ENCODE assay signal across 1 cellular context in the genomic region with DNA sequence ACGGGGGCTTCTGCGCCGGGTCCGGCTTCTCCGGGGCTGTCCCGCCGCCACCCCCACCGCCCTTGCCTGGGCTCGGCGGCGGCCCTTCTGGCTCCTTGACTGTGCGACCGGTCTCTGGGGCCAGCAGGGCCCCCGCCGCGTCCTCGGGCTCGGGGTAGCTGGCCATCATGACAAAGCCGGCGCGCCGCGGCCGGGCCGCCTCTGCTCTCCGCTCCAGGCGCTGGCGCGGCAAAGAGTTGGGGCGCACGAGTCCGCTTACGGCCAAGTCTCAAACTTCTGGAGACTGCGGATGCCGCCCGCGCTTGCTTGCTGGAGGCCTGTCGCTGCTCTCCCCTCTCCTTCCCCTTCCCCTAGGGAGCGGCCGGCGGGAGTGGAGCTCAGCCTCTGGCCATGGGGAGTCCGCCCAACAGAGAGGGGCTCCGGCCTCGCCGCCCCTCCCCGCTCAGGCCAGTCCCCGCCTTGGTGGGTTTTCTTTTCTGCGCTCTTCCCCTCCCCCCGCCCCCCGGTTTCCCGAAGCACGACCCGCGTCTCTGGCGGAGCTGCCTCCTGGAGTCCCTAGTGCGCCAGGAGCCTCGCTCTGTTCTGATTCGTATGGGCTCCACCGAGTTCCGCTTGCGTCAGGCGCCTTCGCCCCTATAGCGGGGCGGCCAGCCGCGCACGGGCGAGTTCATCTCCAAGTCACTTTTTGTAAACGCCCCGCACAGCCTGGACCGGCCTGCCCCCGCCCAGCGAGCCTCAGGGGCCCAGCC.
TF ChIP-seq lines count a peak whose summit lies in the region.

Gene FOXL2 (minus strand): TSS at position 584 of the 749 bp plus-strand sequence. CDS start 415 bp downstream, at position 169.
Gene FOXL2NB (plus strand): TSS at position 664 of the 749 bp plus-strand sequence. CDS start 148 bp downstream, outside the sequence.

TF ChIP-seq in H1, 55 proteins besides CTCF, POLR2A, EP300 and RAD21:
- 0 out of 2 replicates have a peak, but pooled peaks have one; percentile 6 for TF ChIP-seq MAX (IDR thresholded peaks at IDR 0.05)
- TF ChIP-seq E2F6 (IDR thresholded peaks at IDR 0.05): peak; percentile 74; the same call in 1 of the 2 replicates
- peak; percentile 61 for TF ChIP-seq KDM4A (IDR thresholded peaks at IDR 0.05; ENCODE audit: low read depth, low read length, severe bottlenecking)
- TF ChIP-seq EZH2 (IDR thresholded peaks at IDR 0.05; ENCODE audit: low read depth, low read length, severe bottlenecking): peak; percentile 83
- TF ChIP-seq ATF3 (IDR thresholded peaks at IDR 0.05; ENCODE audit: insufficient read depth, low read depth, low read length): no peak
- peak; percentile 13 for TF ChIP-seq TAF7 (optimal IDR thresholded peaks at IDR 0.05; ENCODE audit: borderline replicate concordance, low read depth, low read length)
- TF ChIP-seq SP2 (IDR thresholded peaks at IDR 0.05; ENCODE audit: low read length): no peak
- TF ChIP-seq EGR1 (IDR thresholded peaks at IDR 0.05; ENCODE audit: borderline replicate concordance, low read depth, low read length): peak; percentile 43; the same call in 1 of the 2 replicates
- TF ChIP-seq TAF1 (IDR thresholded peaks at IDR 0.05; ENCODE audit: low read depth, low read length): peak; percentile 12; the same call in 1 of the 2 replicates
- no peak for TF ChIP-seq NRF1 (IDR thresholded peaks at IDR 0.05; ENCODE audit: low read depth, low read length)
- TF ChIP-seq GTF2F1 (IDR thresholded peaks at IDR 0.05; ENCODE audit: borderline replicate concordance, low read depth, low read length): no peak
- peak; percentile 86; the same call in 1 of the 2 replicates for TF ChIP-seq SUZ12 (IDR thresholded peaks at IDR 0.05; ENCODE audit: low read length)
- peak; percentile 34 for TF ChIP-seq ASH2L (IDR thresholded peaks at IDR 0.05; ENCODE audit: low read length)
- TF ChIP-seq CTBP2 (IDR thresholded peaks at IDR 0.05; ENCODE audit: borderline replicate concordance, insufficient read depth, insufficient read length, low read length): peak; percentile 64
